In genomic region chr10:47361293-47361692, GRCh38 we compare ENCODE assay signal across 1 cellular context.
TF ChIP-seq lines count a peak whose summit lies in the region.

No MANE protein-coding gene starts in this region.

TF ChIP-seq in endothelial cell of umbilical vein, 7 proteins besides CTCF, POLR2A, EP300 and RAD21:
- TF ChIP-seq MYC (IDR thresholded peaks at IDR 0.05; ENCODE audit: low read depth, low read length) (no peak), JUN (IDR thresholded peaks at IDR 0.05; ENCODE audit: borderline replicate concordance, insufficient read depth, insufficient read length, low read depth) (no peak), EZH2 (IDR thresholded peaks at IDR 0.05; ENCODE audit: borderline replicate concordance, low read depth, low read length, severe bottlenecking) (no peak), MAX (IDR thresholded peaks at IDR 0.05; ENCODE audit: insufficient read depth, insufficient read length) (no peak), POLR2AphosphoS5 (IDR thresholded peaks at IDR 0.05; ENCODE audit: insufficient read depth, low read depth, low read length) (no peak), FOS (IDR thresholded peaks at IDR 0.05; ENCODE audit: borderline replicate concordance, insufficient read depth, low read length) (no peak), GATA2 (IDR thresholded peaks at IDR 0.05; ENCODE audit: insufficient read depth, insufficient read length, low read depth, low read length) (no peak)
TF ChIP-seq in endothelial cell of umbilical vein: peak in this region for 0.
